ENCODE assay signal across 15 cellular contexts in genomic region chr18:421236-422155, GRCh38.
DNase-seq lines count a peak whose midpoint lies in the region; TF ChIP-seq lines count a peak whose summit lies in the region.
"Had no signal": no experiment of that assay in that cellular context is flagged by ENCODE, and none has a peak within 500 bp of the region (broad histone marks: within the 10 kb centered on the region; RNA-seq: fewer than 3 reads in every experiment).

No MANE protein-coding gene starts in this region.

- H3K9me3 ChIP-seq in esophagus (ENCODE audit: control insufficient read depth in 2 of 2, insufficient read depth in 1 of 2, low read depth in 1 of 2, low read length in 1 of 2): no peaks in the 10 kb centered on the region
- H3K9me3 ChIP-seq: psoas muscle had no signal

- H3K36me3 Mint-ChIP-seq in nephron progenitor cell (ENCODE audit: low read depth): no peaks in the 10 kb centered on the region

- peaks cover 2% of the 10 kb centered on the region in 2 donors for H3K4me1 ChIP-seq in esophagus (ENCODE audit: control insufficient read depth in 2 of 2, insufficient read depth in 2 of 2, low read length in 1 of 2)
- H3K4me1 ChIP-seq: psoas muscle had no signal

- H3K27ac ChIP-seq in esophagus (ENCODE audit: low read depth in 2 of 2, low read length in 1 of 2): peak overlapping the region; percentile 29 to 50
- H3K27ac ChIP-seq: psoas muscle, SK-N-MC had no signal

- 29 to 42% methylated on average over 6 of the region's 6 CpGs for WGBS in esophagus, 2 donors

- no peaks in the 10 kb centered on the region for H3K27me3 Mint-ChIP-seq in nephron progenitor cell (ENCODE audit: low read depth, poor library complexity)
- H3K27me3 Mint-ChIP-seq: stimulated activated naive CD8-positive, alpha-beta T cell treated with anti-CD3 and anti-CD28 coated beads, Interleukin-15, Interleukin-2, amounts not matched to agents 100 ng/mL and 50 ng/mL, for 24 hours had no signal

- H3K4me3 Mint-ChIP-seq in nephron progenitor cell: no peak overlapping the region
- H3K4me3 Mint-ChIP-seq: activated T-cell treated with anti-CD3 and anti-CD28 coated beads, Interleukin-2, amount 50 U/mL, for 4 hours; stimulated activated naive CD8-positive, alpha-beta T cell treated with anti-CD3 and anti-CD28 coated beads, Interleukin-15, Interleukin-2, amounts not matched to agents 100 ng/mL and 50 ng/mL, for 24 hours had no signal

- peaks cover 64% of the 10 kb centered on the region for H3K4me1 Mint-ChIP-seq in nephron progenitor cell

- in situ Hi-C loops in Caki2 (cut with HindIII; ENCODE audit: low pct_unique_long_range_greater_than_20kb, low sequenced_read_pairs): no loop called here

- H3K27me3 ChIP-seq in esophagus (ENCODE audit: control insufficient read depth in 1 of 2, insufficient read depth in 2 of 2, low read length in 2 of 2): no peaks in the 10 kb centered on the region

- peak overlapping the region; percentile 80 for H3K27ac Mint-ChIP-seq in nephron progenitor cell
- H3K27ac Mint-ChIP-seq: stimulated activated naive CD8-positive, alpha-beta T cell treated with anti-CD3 and anti-CD28 coated beads, Interleukin-15, Interleukin-2, amounts not matched to agents 100 ng/mL and 50 ng/mL, for 24 hours had no signal

- H3K9me3 Mint-ChIP-seq in nephron progenitor cell: no peaks in the 10 kb centered on the region
- H3K9me3 Mint-ChIP-seq: activated T-cell treated with anti-CD3 and anti-CD28 coated beads, Interleukin-2, amount 50 U/mL, for 4 hours; stimulated activated naive CD8-positive, alpha-beta T cell treated with anti-CD3 and anti-CD28 coated beads, Interleukin-15, Interleukin-2, amounts not matched to agents 100 ng/mL and 50 ng/mL, for 24 hours had no signal

- DNase-seq in Caki2 (ENCODE audit: low read depth) (peak; percentile 65), LoVo (ENCODE audit: low spot score) (peak; percentile 6), nephron progenitor cell (no peak), NCI-H2196 treated with DMSO at 0.1 percent for 48 hours (lab: John Stamatoyannopoulos, UW; ENCODE audit: unreplicated experiment) (no peak), retina (no peak), NOMO-1 treated with dmso at 0.1 percent for 144 hours (lab: John Stamatoyannopoulos, UW; ENCODE audit: unreplicated experiment) (no peak), NCI-H2029 treated with DMSO at 0.1 percent for 48 hours (lab: John Stamatoyannopoulos, UW) (no peak)
- DNase-seq: activated T-cell treated with anti-CD3 and anti-CD28 coated beads, Interleukin-2, amount 50 U/mL, for 4 hours; anterior cingulate cortex; COR-L47; NCI-H1417 treated with DMSO at 0.1 percent for 48 hours; psoas muscle had no signal

- no peak for TF ChIP-seq CTCF in nephron progenitor cell (IDR thresholded peaks at IDR 0.05)

- no peaks in the 10 kb centered on the region for H3K36me3 ChIP-seq in esophagus (ENCODE audit: control insufficient read depth in 2 of 2, insufficient read depth in 2 of 2, low read length in 1 of 2)

- no peak overlapping the region for H3K4me3 ChIP-seq in esophagus (ENCODE audit: low read depth in 1 of 2, low read length in 2 of 2)
- H3K4me3 ChIP-seq: psoas muscle, SK-N-MC had no signal

Comparison
In these comparisons a context has a peak if more than half of its experiments do, and no peak if none do; other contexts are left out.
1. DNase-seq: peak in Caki2 (single experiment) and LoVo (single experiment); none in nephron progenitor cell (single experiment), NCI-H2196 treated with DMSO at 0.1 percent for 48 hours (single experiment), retina (single experiment), NOMO-1 treated with dmso at 0.1 percent for 144 hours (single experiment) and NCI-H2029 treated with DMSO at 0.1 percent for 48 hours (single experiment).